In the genomic region with DNA sequence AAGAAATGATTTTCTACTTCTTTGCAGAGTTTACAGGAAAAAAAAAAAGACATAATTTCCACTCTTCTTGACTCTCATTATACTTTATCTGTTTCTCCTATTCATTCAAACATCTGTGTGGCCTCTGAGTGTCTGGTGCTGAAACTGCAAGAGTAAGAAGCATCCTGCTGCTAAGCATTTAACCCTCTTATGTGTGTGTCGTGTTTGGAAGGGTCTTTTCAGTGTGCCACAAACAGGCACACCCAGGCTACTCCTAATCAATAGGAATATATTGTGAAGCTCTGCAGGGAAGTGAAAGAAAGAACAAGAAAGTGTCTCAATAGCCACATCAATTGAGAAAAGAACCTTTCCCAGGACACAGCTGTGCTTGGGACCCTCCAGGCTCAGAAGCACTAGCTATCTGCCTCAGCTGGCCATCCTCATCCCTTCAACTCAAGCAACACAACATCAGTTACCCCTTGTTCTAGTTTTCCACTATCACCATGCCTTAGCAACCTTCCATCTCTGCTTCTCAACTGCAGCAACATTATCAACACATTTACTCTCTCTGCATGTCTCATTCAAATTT, we compare ENCODE assay signal across 1 cellular context.
TF ChIP-seq lines count a peak whose summit lies in the region.

No MANE protein-coding gene starts in this region.

TF ChIP-seq in GM12878, 131 proteins besides CTCF, POLR2A, EP300 and RAD21 (continued from another document):
- TF ChIP-seq, protein P1, sequence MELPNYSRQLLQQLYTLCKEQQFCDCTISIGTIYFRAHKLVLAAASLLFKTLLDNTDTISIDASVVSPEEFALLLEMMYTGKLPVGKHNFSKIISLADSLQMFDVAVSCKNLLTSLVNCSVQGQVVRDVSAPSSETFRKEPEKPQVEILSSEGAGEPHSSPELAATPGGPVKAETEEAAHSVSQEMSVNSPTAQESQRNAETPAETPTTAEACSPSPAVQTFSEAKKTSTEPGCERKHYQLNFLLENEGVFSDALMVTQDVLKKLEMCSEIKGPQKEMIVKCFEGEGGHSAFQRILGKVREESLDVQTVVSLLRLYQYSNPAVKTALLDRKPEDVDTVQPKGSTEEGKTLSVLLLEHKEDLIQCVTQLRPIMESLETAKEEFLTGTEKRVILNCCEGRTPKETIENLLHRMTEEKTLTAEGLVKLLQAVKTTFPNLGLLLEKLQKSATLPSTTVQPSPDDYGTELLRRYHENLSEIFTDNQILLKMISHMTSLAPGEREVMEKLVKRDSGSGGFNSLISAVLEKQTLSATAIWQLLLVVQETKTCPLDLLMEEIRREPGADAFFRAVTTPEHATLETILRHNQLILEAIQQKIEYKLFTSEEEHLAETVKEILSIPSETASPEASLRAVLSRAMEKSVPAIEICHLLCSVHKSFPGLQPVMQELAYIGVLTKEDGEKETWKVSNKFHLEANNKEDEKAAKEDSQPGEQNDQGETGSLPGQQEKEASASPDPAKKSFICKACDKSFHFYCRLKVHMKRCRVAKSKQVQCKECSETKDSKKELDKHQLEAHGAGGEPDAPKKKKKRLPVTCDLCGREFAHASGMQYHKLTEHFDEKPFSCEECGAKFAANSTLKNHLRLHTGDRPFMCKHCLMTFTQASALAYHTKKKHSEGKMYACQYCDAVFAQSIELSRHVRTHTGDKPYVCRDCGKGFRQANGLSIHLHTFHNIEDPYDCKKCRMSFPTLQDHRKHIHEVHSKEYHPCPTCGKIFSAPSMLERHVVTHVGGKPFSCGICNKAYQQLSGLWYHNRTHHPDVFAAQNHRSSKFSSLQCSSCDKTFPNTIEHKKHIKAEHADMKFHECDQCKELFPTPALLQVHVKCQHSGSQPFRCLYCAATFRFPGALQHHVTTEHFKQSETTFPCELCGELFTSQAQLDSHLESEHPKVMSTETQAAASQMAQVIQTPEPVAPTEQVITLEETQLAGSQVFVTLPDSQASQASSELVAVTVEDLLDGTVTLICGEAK (IDR thresholded peaks at IDR 0.05; ENCODE audit: borderline replicate concordance) = no peak
- TF ChIP-seq BACH1 (IDR thresholded peaks at IDR 0.05; ENCODE audit: borderline replicate concordance) (no peak), EED (IDR thresholded peaks at IDR 0.05; ENCODE audit: low read depth) (no peak), MYB (IDR thresholded peaks at IDR 0.05; ENCODE audit: borderline replicate concordance, low read depth, low read length) (no peak), RELA (IDR thresholded peaks at IDR 0.05; ENCODE audit: borderline replicate concordance, partially characterized antibody) (no peak), TCF7 (IDR thresholded peaks at IDR 0.05; ENCODE audit: borderline replicate concordance) (no peak)
- TF ChIP-seq, protein P2, sequence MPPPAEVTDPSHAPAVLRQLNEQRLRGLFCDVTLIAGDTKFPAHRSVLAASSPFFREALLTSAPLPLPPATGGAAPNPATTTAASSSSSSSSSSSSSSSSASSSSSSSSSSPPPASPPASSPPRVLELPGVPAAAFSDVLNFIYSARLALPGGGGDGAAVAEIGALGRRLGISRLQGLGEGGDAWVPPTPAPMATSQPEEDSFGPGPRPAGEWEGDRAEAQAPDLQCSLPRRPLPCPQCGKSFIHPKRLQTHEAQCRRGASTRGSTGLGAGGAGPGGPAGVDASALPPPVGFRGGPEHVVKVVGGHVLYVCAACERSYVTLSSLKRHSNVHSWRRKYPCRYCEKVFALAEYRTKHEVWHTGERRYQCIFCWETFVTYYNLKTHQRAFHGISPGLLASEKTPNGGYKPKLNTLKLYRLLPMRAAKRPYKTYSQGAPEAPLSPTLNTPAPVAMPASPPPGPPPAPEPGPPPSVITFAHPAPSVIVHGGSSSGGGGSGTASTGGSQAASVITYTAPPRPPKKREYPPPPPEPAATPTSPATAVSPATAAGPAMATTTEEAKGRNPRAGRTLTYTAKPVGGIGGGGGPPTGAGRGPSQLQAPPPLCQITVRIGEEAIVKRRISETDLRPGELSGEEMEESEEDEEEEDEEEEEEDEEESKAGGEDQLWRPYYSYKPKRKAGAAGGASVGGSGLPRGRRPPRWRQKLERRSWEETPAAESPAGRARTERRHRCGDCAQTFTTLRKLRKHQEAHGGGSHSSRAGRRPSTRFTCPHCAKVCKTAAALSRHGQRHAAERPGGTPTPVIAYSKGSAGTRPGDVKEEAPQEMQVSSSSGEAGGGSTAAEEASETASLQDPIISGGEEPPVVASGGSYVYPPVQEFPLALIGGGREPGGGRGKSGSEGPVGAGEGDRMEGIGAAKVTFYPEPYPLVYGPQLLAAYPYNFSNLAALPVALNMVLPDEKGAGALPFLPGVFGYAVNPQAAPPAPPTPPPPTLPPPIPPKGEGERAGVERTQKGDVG (CRISPR knock-in tag; IDR thresholded peaks at IDR 0.05) = no peak
- TF ChIP-seq, protein P3, sequence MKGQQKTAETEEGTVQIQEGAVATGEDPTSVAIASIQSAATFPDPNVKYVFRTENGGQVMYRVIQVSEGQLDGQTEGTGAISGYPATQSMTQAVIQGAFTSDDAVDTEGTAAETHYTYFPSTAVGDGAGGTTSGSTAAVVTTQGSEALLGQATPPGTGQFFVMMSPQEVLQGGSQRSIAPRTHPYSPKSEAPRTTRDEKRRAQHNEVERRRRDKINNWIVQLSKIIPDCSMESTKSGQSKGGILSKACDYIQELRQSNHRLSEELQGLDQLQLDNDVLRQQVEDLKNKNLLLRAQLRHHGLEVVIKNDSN (IDR thresholded peaks at IDR 0.05; ENCODE audit: borderline replicate concordance, extremely low read length, insufficient read depth, low read depth, low read length) = no peak
TF ChIP-seq in GM12878: peak in this region for 0.
